ENCODE assay signal across 13 cellular contexts in genomic region chr3:195208631-195209030, GRCh38.
DNase-seq lines count a peak whose midpoint lies in the region; ATAC-seq and TF ChIP-seq lines count a peak whose summit lies in the region.
"Had no signal": no experiment of that assay in that cellular context is flagged by ENCODE, and none has a peak within 500 bp of the region (broad histone marks: within the 10 kb centered on the region; RNA-seq: fewer than 3 reads in every experiment).

No MANE protein-coding gene starts in this region.

- H3K9me3 ChIP-seq in muscle layer of duodenum (ENCODE audit: control insufficient read depth in 1 of 2, low read length in 2 of 2) = no peaks in the 10 kb centered on the region
- no peaks in the 10 kb centered on the region for H3K9me3 ChIP-seq in thyroid gland

- 86 to 89% methylated on average over 7 of the region's 7 CpGs for WGBS in thyroid gland, 2 donors

- H3K36me3 Mint-ChIP-seq in activated CD8-positive, alpha-beta T cell treated with anti-CD3 and anti-CD28 coated beads for 36 hours (ENCODE audit: low read depth) = peaks cover 4% of the 10 kb centered on the region
- H3K36me3 Mint-ChIP-seq in activated CD8-positive, alpha-beta T cell treated with anti-CD3 and anti-CD28 coated beads, Interleukin-2, amount 10 ng/mL, durations not matched to agents 7 days and 5 days (ENCODE audit: low read depth) = no peaks in the 10 kb centered on the region

- H3K4me1 ChIP-seq in muscle layer of duodenum (ENCODE audit: control insufficient read depth in 1 of 2, insufficient read depth in 2 of 2, low read length in 2 of 2) (peaks cover 23 to 39% of the 10 kb centered on the region in 2 donors), thyroid gland (peaks cover 34 to 49% of the 10 kb centered on the region in 2 donors)

- CTCF ChIA-PET in activated CD8-positive, alpha-beta T cell treated with anti-CD3 and anti-CD28 coated beads for 36 hours (lab: Charles Lee) = no interaction called here
- CTCF ChIA-PET in activated CD8-positive, alpha-beta T cell treated with anti-CD3 and anti-CD28 coated beads, Interleukin-2, amount 10 ng/mL, durations not matched to agents 7 days and 5 days (lab: Charles Lee) = no interaction called here

- in situ Hi-C loops in brain microvascular endothelial cell (cut with HindIII; ENCODE audit: low pct_ligation_motif_present, low sequenced_read_pairs) = no loop called here

- no peak for DNase-seq in activated CD8-positive, alpha-beta T cell treated with anti-CD3 and anti-CD28 coated beads for 36 hours
- DNase-seq in activated CD8-positive, alpha-beta T cell treated with anti-CD3 and anti-CD28 coated beads, Interleukin-2, amount 10 ng/mL, durations not matched to agents 7 days and 5 days = no peak
- DNase-seq in brain microvascular endothelial cell = no peak
- no peak for DNase-seq in thyroid gland
- no peak for DNase-seq in HK-2 (ENCODE audit: unreplicated experiment)
- no peak for DNase-seq in OCI-M2 (lab: John Stamatoyannopoulos, UW; ENCODE audit: unreplicated experiment)
- DNase-seq: effector CD4-positive, alpha-beta T cell; hypothalamus; NCI-H510A treated with DMSO at 0.1 percent for 48 hours; stimulated activated CD4-positive, alpha-beta T cell treated with anti-CD3 and anti-CD28 coated beads, Interleukin-12 subunit alpha, Interleukin-12 subunit beta, amount 100 ng/mL, for 4 hours had no signal

- H3K4me3 ChIP-seq in brain microvascular endothelial cell (ENCODE audit: low read depth, low read length) = no peak overlapping the region
- H3K4me3 ChIP-seq in muscle layer of duodenum (ENCODE audit: low read depth in 1 of 2, low read length in 2 of 2) = no peak overlapping the region
- H3K4me3 ChIP-seq in thyroid gland (replicated peaks in 1 of 3) = no peak overlapping the region

- no peak for ATAC-seq in activated CD8-positive, alpha-beta T cell treated with anti-CD3 and anti-CD28 coated beads for 36 hours
- ATAC-seq in activated CD8-positive, alpha-beta T cell treated with anti-CD3 and anti-CD28 coated beads, Interleukin-2, amount 10 ng/mL, durations not matched to agents 7 days and 5 days = no peak
- ATAC-seq in HG03442 (IDR thresholded peaks at IDR 0.05; ENCODE audit: unreplicated experiment) = no peak

- H3K4me1 Mint-ChIP-seq in activated CD8-positive, alpha-beta T cell treated with anti-CD3 and anti-CD28 coated beads for 36 hours (ENCODE audit: low read depth) = peaks cover 25% of the 10 kb centered on the region
- H3K4me1 Mint-ChIP-seq in activated CD8-positive, alpha-beta T cell treated with anti-CD3 and anti-CD28 coated beads, Interleukin-2, amount 10 ng/mL, durations not matched to agents 7 days and 5 days (ENCODE audit: low read depth) = peaks cover 14% of the 10 kb centered on the region

- TF ChIP-seq POLR2A in thyroid gland (IDR thresholded peaks at IDR 0.05) = no peak

- H3K27me3 ChIP-seq in brain microvascular endothelial cell (replicated peaks) (no peaks in the 10 kb centered on the region), muscle layer of duodenum (ENCODE audit: low read depth, low read length) (no peaks in the 10 kb centered on the region), thyroid gland (no peaks in the 10 kb centered on the region)

- peak overlapping the region; percentile 37 for H3K27ac Mint-ChIP-seq in activated CD8-positive, alpha-beta T cell treated with anti-CD3 and anti-CD28 coated beads for 36 hours
- H3K27ac Mint-ChIP-seq in activated CD8-positive, alpha-beta T cell treated with anti-CD3 and anti-CD28 coated beads, Interleukin-2, amount 10 ng/mL, durations not matched to agents 7 days and 5 days = no peak overlapping the region
- H3K27ac Mint-ChIP-seq: activated CD4-positive, alpha-beta T cell treated with anti-CD3 and anti-CD28 coated beads for 36 hours had no signal

- POLR2A ChIA-PET in activated CD8-positive, alpha-beta T cell treated with anti-CD3 and anti-CD28 coated beads for 36 hours (lab: Charles Lee) = no interaction called here
- POLR2A ChIA-PET in activated CD8-positive, alpha-beta T cell treated with anti-CD3 and anti-CD28 coated beads, Interleukin-2, amount 10 ng/mL, durations not matched to agents 7 days and 5 days (lab: Charles Lee) = no interaction called here

- H3K36me3 ChIP-seq in brain microvascular endothelial cell (replicated peaks) = no peaks in the 10 kb centered on the region
- H3K36me3 ChIP-seq in muscle layer of duodenum (ENCODE audit: control insufficient read depth in 1 of 2, insufficient read depth in 2 of 2, low read length in 2 of 2) = no peaks in the 10 kb centered on the region
- H3K36me3 ChIP-seq in thyroid gland = no peaks in the 10 kb centered on the region

- H3K27ac ChIP-seq in brain microvascular endothelial cell (peak overlapping the region; percentile 94), muscle layer of duodenum (ENCODE audit: low read length) (peak overlapping the region; percentile 86), thyroid gland (peak overlapping the region; percentile 60 to 87 (median 74))

- intact Hi-C loops in activated CD8-positive, alpha-beta T cell treated with anti-CD3 and anti-CD28 coated beads for 36 hours (cut with micrococcal nuclease) = no loop called here
- intact Hi-C loops in thyroid gland (cut with DNase I) = no loop called here

- H3K9me3 Mint-ChIP-seq in activated CD8-positive, alpha-beta T cell treated with anti-CD3 and anti-CD28 coated beads for 36 hours = no peaks in the 10 kb centered on the region
- no peaks in the 10 kb centered on the region for H3K9me3 Mint-ChIP-seq in activated CD8-positive, alpha-beta T cell treated with anti-CD3 and anti-CD28 coated beads, Interleukin-2, amount 10 ng/mL, durations not matched to agents 7 days and 5 days (ENCODE audit: insufficient read depth)

- TF ChIP-seq CTCF in activated CD8-positive, alpha-beta T cell treated with anti-CD3 and anti-CD28 coated beads for 36 hours (IDR thresholded peaks at IDR 0.05) = no peak
- TF ChIP-seq CTCF in brain microvascular endothelial cell (IDR thresholded peaks at IDR 0.05; ENCODE audit: low read depth, low read length, missing control alignments) (no peak), thyroid gland (IDR thresholded peaks at IDR 0.05) (no peak)

- H3K4me3 Mint-ChIP-seq in activated CD8-positive, alpha-beta T cell treated with anti-CD3 and anti-CD28 coated beads for 36 hours = no peak overlapping the region
- H3K4me3 Mint-ChIP-seq in activated CD8-positive, alpha-beta T cell treated with anti-CD3 and anti-CD28 coated beads, Interleukin-2, amount 10 ng/mL, durations not matched to agents 7 days and 5 days = no peak overlapping the region
- H3K4me3 Mint-ChIP-seq: activated CD4-positive, alpha-beta T cell treated with anti-CD3 and anti-CD28 coated beads for 36 hours had no signal

- H3K27me3 Mint-ChIP-seq in activated CD8-positive, alpha-beta T cell treated with anti-CD3 and anti-CD28 coated beads for 36 hours = no peaks in the 10 kb centered on the region
- H3K27me3 Mint-ChIP-seq in activated CD8-positive, alpha-beta T cell treated with anti-CD3 and anti-CD28 coated beads, Interleukin-2, amount 10 ng/mL, durations not matched to agents 7 days and 5 days (ENCODE audit: low read depth) = no peaks in the 10 kb centered on the region
- H3K27me3 Mint-ChIP-seq: activated CD4-positive, alpha-beta T cell treated with anti-CD3 and anti-CD28 coated beads for 36 hours had no signal
